Comparison of ENCODE assay signal across 21 cellular contexts in the genomic region with DNA sequence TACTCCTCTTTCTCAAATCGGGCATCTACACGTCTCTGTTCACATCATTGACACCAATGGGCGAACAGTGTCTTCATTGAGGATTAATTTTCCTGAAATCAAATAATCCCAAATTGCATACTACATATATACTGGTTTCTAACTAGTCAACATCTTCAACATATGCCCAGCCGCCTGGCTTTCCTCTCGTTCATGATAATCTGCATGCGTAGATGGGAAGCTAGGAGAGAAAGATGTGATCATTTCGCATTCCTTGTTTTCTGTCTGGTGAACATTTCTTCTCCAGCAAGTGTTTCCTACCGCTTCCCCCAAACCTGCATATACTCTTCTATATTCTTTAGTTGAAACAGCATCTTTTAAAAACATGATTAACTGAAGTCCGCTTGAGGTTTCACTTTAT. TPM values are rescaled to one million over a fixed set of nuclear protein-coding genes. Genes with fewer than 3 reads are reported as not detected.
"Had no signal": no experiment of that assay in that cellular context is flagged by ENCODE, and none has a peak within 500 bp of the region (broad histone marks: within the 10 kb centered on the region; RNA-seq: fewer than 3 reads in every experiment).

No MANE protein-coding gene starts in this region.

- DNase-seq: activated CD4-positive, alpha-beta T cell treated with anti-CD3 and anti-CD28 coated beads, Interleukin-2, amount 10 ng/mL, durations not matched to agents 7 days and 5 days; activated naive CD4-positive, alpha-beta T cell treated with anti-CD3 and anti-CD28 coated beads for 36 hours; activated naive CD8-positive, alpha-beta T cell treated with anti-CD3 and anti-CD28 coated beads, Interleukin-2, amount 50 U/mL, for 24 hours; activated T-cell treated with anti-CD3 and anti-CD28 coated beads for 4 hours; dorsolateral prefrontal cortex; erythroblast; foreskin keratinocyte; glutamatergic neuron; hypothalamus; kidney; left lung; naive thymus-derived CD8-positive, alpha-beta T cell; retina; small intestine; stimulated activated CD4-positive, alpha-beta T cell treated with anti-CD3 and anti-CD28 coated beads, Interleukin-4, amount 100 ng/mL, for 24 hours; stimulated activated naive CD4-positive, alpha-beta T cell treated with Interleukin-2 at 50 U/mL for 16 hours; upper lobe of right lung had no signal

- H3K27ac ChIP-seq: cardiac muscle cell, dorsolateral prefrontal cortex, foreskin keratinocyte, left lung, parathyroid adenoma, upper lobe of right lung had no signal

- H3K36me3 ChIP-seq: cardiac muscle cell, left lung, upper lobe of right lung had no signal

- H3K9me3 ChIP-seq: ascending aorta, left lung, upper lobe of right lung had no signal

- H3K36me3 Mint-ChIP-seq: naive thymus-derived CD8-positive, alpha-beta T cell had no signal

- H3K27ac Mint-ChIP-seq: activated CD4-positive, alpha-beta T cell treated with anti-CD3 and anti-CD28 coated beads, Interleukin-2, amount 10 ng/mL, durations not matched to agents 7 days and 5 days; activated naive CD4-positive, alpha-beta T cell treated with anti-CD3 and anti-CD28 coated beads for 36 hours; activated naive CD8-positive, alpha-beta T cell treated with anti-CD3 and anti-CD28 coated beads, Interleukin-2, amount 50 U/mL, for 24 hours; naive thymus-derived CD8-positive, alpha-beta T cell had no signal

- H3K4me1 ChIP-seq: parathyroid adenoma, upper lobe of right lung had no signal

- ATAC-seq: activated naive CD8-positive, alpha-beta T cell treated with anti-CD3 and anti-CD28 coated beads, Interleukin-2, amount 50 U/mL, for 24 hours; foreskin keratinocyte; left lung; naive thymus-derived CD8-positive, alpha-beta T cell; upper lobe of right lung had no signal

- H3K9me3 Mint-ChIP-seq: activated CD4-positive, alpha-beta T cell treated with anti-CD3 and anti-CD28 coated beads, Interleukin-2, amount 10 ng/mL, durations not matched to agents 7 days and 5 days; activated naive CD4-positive, alpha-beta T cell treated with anti-CD3 and anti-CD28 coated beads for 36 hours; activated naive CD8-positive, alpha-beta T cell treated with anti-CD3 and anti-CD28 coated beads, Interleukin-2, amount 50 U/mL, for 24 hours; naive thymus-derived CD8-positive, alpha-beta T cell had no signal

- H3K4me3 ChIP-seq: cardiac muscle cell, left lung, upper lobe of right lung had no signal

- H3K4me1 Mint-ChIP-seq: activated CD4-positive, alpha-beta T cell treated with anti-CD3 and anti-CD28 coated beads, Interleukin-2, amount 10 ng/mL, durations not matched to agents 7 days and 5 days; activated naive CD8-positive, alpha-beta T cell treated with anti-CD3 and anti-CD28 coated beads, Interleukin-2, amount 50 U/mL, for 24 hours; naive thymus-derived CD8-positive, alpha-beta T cell had no signal

- H3K27me3 ChIP-seq: ascending aorta, cardiac muscle cell, foreskin keratinocyte had no signal

- H3K4me3 Mint-ChIP-seq: activated CD4-positive, alpha-beta T cell treated with anti-CD3 and anti-CD28 coated beads, Interleukin-2, amount 10 ng/mL, durations not matched to agents 7 days and 5 days; activated naive CD4-positive, alpha-beta T cell treated with anti-CD3 and anti-CD28 coated beads for 36 hours; activated naive CD8-positive, alpha-beta T cell treated with anti-CD3 and anti-CD28 coated beads, Interleukin-2, amount 50 U/mL, for 24 hours; naive thymus-derived CD8-positive, alpha-beta T cell had no signal

RNA-seq across cellular contexts. Expression of a gene that starts 7.4 kb away (rescaled TPM):
- total RNA-seq: activated CD4-positive, alpha-beta T cell treated with anti-CD3 and anti-CD28 coated beads, Interleukin-2, amount 10 ng/mL, durations not matched to agents 7 days and 5 days; activated CD8-positive, alpha-beta memory T cell treated with anti-CD3 and anti-CD28 coated beads for 36 hours; activated naive CD4-positive, alpha-beta T cell treated with anti-CD3 and anti-CD28 coated beads for 36 hours; cardiac muscle cell; naive thymus-derived CD8-positive, alpha-beta T cell had no signal
- polyA plus RNA-seq: cardiac muscle cell; naive thymus-derived CD8-positive, alpha-beta T cell had no signal
